8 cellular contexts compared by ENCODE assay signal in genomic region chr3:195260286-195260905, GRCh38. TPM values are rescaled to one million over a fixed set of nuclear protein-coding genes. Genes with fewer than 3 reads are reported as not detected.
DNase-seq lines count a peak whose midpoint lies in the region; ATAC-seq and TF ChIP-seq lines count a peak whose summit lies in the region.

No MANE protein-coding gene starts in this region.

- no peaks in the 10 kb centered on the region for H3K9me2 ChIP-seq in PC-3 (replicated peaks; ENCODE audit: low read length)

- H3K4me2 ChIP-seq in PC-3 (ENCODE audit: low read length) = peak overlapping the region; percentile 99

- H3K9me3 ChIP-seq in PC-3 (ENCODE audit: low read length) = no peaks in the 10 kb centered on the region
- H3K9me3 ChIP-seq in right lobe of liver = no peaks in the 10 kb centered on the region
- H3K9me3 ChIP-seq in suprapubic skin = no peaks in the 10 kb centered on the region

- POLR2A ChIA-PET in PC-3 (lab: Charles Lee; ENCODE audit: unreplicated experiment) = interaction anchor here (0.7 kb wide), 1 partner anchor 578 kb away, joined by 3 read pairs; no protein-coding TSS in a partner anchor

- ATAC-seq in Right ventricle myocardium inferior (no peak), HG03135 (IDR thresholded peaks at IDR 0.05; ENCODE audit: unreplicated experiment) (peak; percentile 1), PC-3 (peak; percentile 54), right lobe of liver (peak; percentile 5 to 26 (median 12))

- no peak overlapping the region for H3K27ac ChIP-seq in PC-3 (ENCODE audit: low read length)
- peak overlapping the region; percentile 44 for H3K27ac ChIP-seq in caudate nucleus (ENCODE audit: low read depth, low read length)
- peak overlapping the region; percentile 20 to 70 (median 68) for H3K27ac ChIP-seq in right lobe of liver
- peak overlapping the region; percentile 89 for H3K27ac ChIP-seq in suprapubic skin

- CTCF ChIA-PET in PC-3 (lab: Charles Lee) = interaction anchor here (0.5 to 1.3 kb wide), 4 partner anchors 11 to 589 kb away, joined by 3 to 10 read pairs (median 7); partner anchors contain the start of genes LSG1 and XXYLT1

- 0% methylated on average over 1 of the region's 41 CpGs for WGBS in right lobe of liver (ENCODE audit: insufficient coverage, low coverage, low lambda C conversion rate, missing lambda C conversion rate)
- no CpG with 5 or more reads among the region's 41 CpGs for WGBS in suprapubic skin

- intact Hi-C loops in Right ventricle myocardium inferior (cut with DNase I) = loop anchor here (1.0 to 10.0 kb wide), 3 partner anchors 383 to 578 kb away; no protein-coding TSS in a partner anchor
- intact Hi-C loops in cardiac septum (cut with DNase I) = no loop called here
- intact Hi-C loops in PC-3 (cut with micrococcal nuclease) = loop anchor here (1.0 to 5.0 kb wide), 6 partner anchors 142 to 578 kb away; no protein-coding TSS in a partner anchor
- intact Hi-C loops in right lobe of liver (cut with DNase I) = no loop called here

- no peaks in the 10 kb centered on the region for H3K27me3 ChIP-seq in PC-3 (ENCODE audit: low read length)
- no peaks in the 10 kb centered on the region for H3K27me3 ChIP-seq in right lobe of liver
- no peaks in the 10 kb centered on the region for H3K27me3 ChIP-seq in suprapubic skin

- H3K9ac ChIP-seq in PC-3 (ENCODE audit: low read length) = peak overlapping the region; percentile 68

- H3K4me3 ChIP-seq in PC-3 (ENCODE audit: low read length) (peak overlapping the region; percentile 92), right lobe of liver (peak overlapping the region; percentile 62 to 67 (median 65)), suprapubic skin (peak overlapping the region; percentile 64)

- BruUV-seq in PC-3 (replicated peaks; lab: Mats Ljungman, UMichigan) = TSS peak; percentile 50

- TF ChIP-seq POLR2A in right lobe of liver (IDR thresholded peaks at IDR 0.05) (no peak), suprapubic skin (IDR thresholded peaks at IDR 0.05) (no peak)

- peaks cover 66% of the 10 kb centered on the region for H3K79me2 ChIP-seq in PC-3 (ENCODE audit: low read length)

- H3F3A ChIP-seq in PC-3 (ENCODE audit: low read length, unreplicated experiment) = no peaks in the 10 kb centered on the region

- no peak; the same call in 1 of the 2 replicates for TF ChIP-seq CTCF in PC-3 (conservative IDR thresholded peaks at IDR 0.05; ENCODE audit: low read depth, low read length)
- no peak for TF ChIP-seq CTCF in right lobe of liver (IDR thresholded peaks at IDR 0.05)
- no peak for TF ChIP-seq CTCF in suprapubic skin (IDR thresholded peaks at IDR 0.05)

- H2AFZ ChIP-seq in PC-3 (ENCODE audit: low read length) = peak overlapping the region; percentile 83

- no peak for TF ChIP-seq EP300 in suprapubic skin (IDR thresholded peaks at IDR 0.05)

- H4K20me1 ChIP-seq in PC-3 (ENCODE audit: low read length) = no peaks in the 10 kb centered on the region

- peaks cover 16% of the 10 kb centered on the region for H3K4me1 ChIP-seq in PC-3 (ENCODE audit: insufficient read depth, low read length)
- peaks cover 0 to 11% (median 4%) of the 10 kb centered on the region in 4 donors for H3K4me1 ChIP-seq in right lobe of liver
- H3K4me1 ChIP-seq in suprapubic skin = peaks cover 48% of the 10 kb centered on the region

- H3K36me3 ChIP-seq in PC-3 (ENCODE audit: low read depth, low read length) = no peaks in the 10 kb centered on the region
- H3K36me3 ChIP-seq in right lobe of liver = no peaks in the 10 kb centered on the region
- H3K36me3 ChIP-seq in suprapubic skin = peaks cover 3% of the 10 kb centered on the region

- DNase-seq in Right ventricle myocardium inferior (ENCODE audit: missing footprints) = peak; percentile 83
- DNase-seq in cardiac septum (ENCODE audit: low spot score) = no peak
- DNase-seq in PC-3 = peak; percentile 43
- DNase-seq in caudate nucleus (lab: John Stamatoyannopoulos, UW) = peak in 4 of 61 donors; percentile 26 to 51 (median 38)
- peak in 2 of 3 donors; percentile 44 to 64 for DNase-seq in right lobe of liver
- no peak for DNase-seq in suprapubic skin (ENCODE audit: low spot score in 2 of 2)
- DNase-seq in UCSD-AML1 (lab: John Stamatoyannopoulos, UW; ENCODE audit: unreplicated experiment) = no peak

RNA-seq across cellular contexts. Expression of gene XXYLT1, which starts 10.6 kb away (rescaled TPM):
- 2.7 TPM for total RNA-seq in Right ventricle myocardium inferior
- 5.9 TPM for total RNA-seq in cardiac septum
- total RNA-seq in PC-3 (2014; rRNA removed) = 25.5 and 27.8 TPM in 2 replicates
- 1 to 10 TPM; 1.7 to 6.5 (median 2.1) TPM for total RNA-seq in right lobe of liver
- total RNA-seq in suprapubic skin = 10 to 100 TPM in 2 of 4 donors, 1 to 10 TPM in 2; 8.0 to 19.4 (median 13.2) TPM

Comparison
In these comparisons a context has a peak if more than half of its experiments do, and no peak if none do; other contexts are left out.
1. DNase-seq: peak in Right ventricle myocardium inferior (single experiment), PC-3 (single experiment) and right lobe of liver (2 of 3); none in cardiac septum (single experiment), suprapubic skin (0 of 2) and UCSD-AML1 (single experiment).
2. intact Hi-C loops: an anchor here in Right ventricle myocardium inferior (1.0 to 10.0 kb wide) and PC-3 (1.0 to 5.0 kb wide); none called in cardiac septum and right lobe of liver.
3. Peak in every context shown above with its lines, with median percentiles within 50 percentile points of each other: H3K4me3 ChIP-seq.